In the genomic region with DNA sequence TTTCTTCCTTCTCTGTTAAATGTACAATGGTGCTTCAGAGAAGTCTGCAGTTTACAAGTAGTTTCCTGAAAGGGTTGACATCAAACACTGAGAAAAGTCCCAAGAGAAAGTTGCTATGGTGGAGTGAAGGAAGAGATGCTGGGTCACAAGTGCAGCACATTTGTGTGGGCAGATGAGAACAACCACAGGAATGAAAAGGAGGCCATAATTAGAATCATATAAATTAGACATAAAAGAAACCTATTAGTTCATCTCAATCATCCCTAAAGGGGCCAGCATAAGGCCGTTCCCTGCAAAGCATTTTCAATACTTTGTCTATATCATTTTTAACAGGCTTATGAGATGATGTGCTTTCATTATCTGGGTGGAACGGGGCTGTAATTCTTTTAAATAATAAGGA, we compare ENCODE assay signal across 26 cellular contexts.
A peak's percentile ranks its signal among the peaks of the same experiment; 100 is the strongest.
DNase-seq lines count a peak whose midpoint lies in the region; ATAC-seq and TF ChIP-seq lines count a peak whose summit lies in the region.
"Had no signal": no experiment of that assay in that cellular context is flagged by ENCODE, and none has a peak within 500 bp of the region (broad histone marks: within the 10 kb centered on the region; RNA-seq: fewer than 3 reads in every experiment).

No MANE protein-coding gene starts in this region.

- TF ChIP-seq CTCF in AG10803 (conservative IDR thresholded peaks at IDR 0.05; ENCODE audit: low read length) (no peak), astrocyte of the spinal cord (IDR thresholded peaks at IDR 0.05; ENCODE audit: low read depth, low read length) (no peak)

- ATAC-seq in GM21360 (IDR thresholded peaks at IDR 0.05; ENCODE audit: unreplicated experiment) (no peak), GM19324 (IDR thresholded peaks at IDR 0.05; ENCODE audit: low FRiP score, unreplicated experiment) (no peak), GM21423 (IDR thresholded peaks at IDR 0.05; ENCODE audit: unreplicated experiment) (no peak)
- ATAC-seq: activated CD4-positive, CD25-positive, alpha-beta regulatory T cell treated with anti-CD3 and anti-CD28 coated beads, Interleukin-2, amount 50 U/mL, for 24 hours; HCT116; HepG2; natural killer cell; stimulated activated effector memory CD8-positive, alpha-beta T cell treated with anti-CD3 and anti-CD28 coated beads, Interleukin-12 subunit alpha, Interleukin-12 subunit beta, amount 100 ng/mL, for 72 hours had no signal

- in situ Hi-C loops in astrocyte of the spinal cord (cut with HindIII; ENCODE audit: low sequenced_read_pairs) = no loop called here

- peak; percentile 35 for DNase-seq in AG10803 (ENCODE audit: low read depth)
- DNase-seq in HCEC 1CT = peak; percentile 14
- peak; percentile 39 for DNase-seq in astrocyte of the spinal cord (ENCODE audit: low read depth, low spot score)
- DNase-seq in foreskin melanocyte = peak; percentile 56
- no peak for DNase-seq in DMS53 (lab: John Stamatoyannopoulos, UW)
- DNase-seq: ACHN; activated CD4-positive, alpha-beta T cell treated with anti-CD3 and anti-CD28 coated beads, Interleukin-2, amount 50 U/mL, for 48 hours; activated T-cell treated with anti-CD3 and anti-CD28 coated beads, Interleukin-2, amount 50 U/mL, for 48 hours; DMS79 treated with DMSO at 0.1 percent for 48 hours; head of caudate nucleus; Karpas-422; MV-4-11; natural killer cell; NCI-H2107; NCI-H345; PC-9; stimulated activated CD4-positive, alpha-beta T cell treated with anti-CD3 and anti-CD28 coated beads, Interleukin-15, amount 100 ng/mL, for 24 hours; stimulated activated CD4-positive, alpha-beta T cell treated with anti-CD3 and anti-CD28 coated beads, Interleukin-4, amount 100 ng/mL, for 4 hours had no signal

- H3K4me3 ChIP-seq in AG10803 (ENCODE audit: low read length) (no peak overlapping the region), astrocyte of the spinal cord (ENCODE audit: low read depth, low read length) (no peak overlapping the region)
- H3K4me3 ChIP-seq: PC-9, tibial nerve had no signal
